In genomic region chr9:133492061-133493021, GRCh38 we compare ENCODE assay signal across 1 cellular context.
TF ChIP-seq lines count a peak whose summit lies in the region.

No MANE protein-coding gene starts in this region.

TF ChIP-seq in SK-N-SH treated with all-trans-retinoic acid at 6 μM for 48 hours, 23 proteins besides CTCF, POLR2A, EP300 and RAD21 (continued from another document):
- TF ChIP-seq CREB5 (CRISPR knock-in tag; IDR thresholded peaks at IDR 0.05; ENCODE audit: low read depth) (no peak), ZFP30 (CRISPR knock-in tag; IDR thresholded peaks at IDR 0.05) (no peak), ISL1 (CRISPR knock-in tag; IDR thresholded peaks at IDR 0.05) (no peak), ZFP3 (CRISPR knock-in tag; IDR thresholded peaks at IDR 0.05) (no peak), ZNF70 (CRISPR knock-in tag; IDR thresholded peaks at IDR 0.05) (no peak), SNAI2 (CRISPR knock-in tag; IDR thresholded peaks at IDR 0.05) (no peak), OSR1 (CRISPR knock-in tag; IDR thresholded peaks at IDR 0.05) (no peak), RARB (CRISPR knock-in tag; IDR thresholded peaks at IDR 0.05) (no peak), TOX (CRISPR knock-in tag; IDR thresholded peaks at IDR 0.05; ENCODE audit: borderline replicate concordance) (no peak)
TF ChIP-seq in SK-N-SH treated with all-trans-retinoic acid at 6 μM for 48 hours: peak in this region for 0.
